ENCODE assay signal across 25 cellular contexts in the genomic region with DNA sequence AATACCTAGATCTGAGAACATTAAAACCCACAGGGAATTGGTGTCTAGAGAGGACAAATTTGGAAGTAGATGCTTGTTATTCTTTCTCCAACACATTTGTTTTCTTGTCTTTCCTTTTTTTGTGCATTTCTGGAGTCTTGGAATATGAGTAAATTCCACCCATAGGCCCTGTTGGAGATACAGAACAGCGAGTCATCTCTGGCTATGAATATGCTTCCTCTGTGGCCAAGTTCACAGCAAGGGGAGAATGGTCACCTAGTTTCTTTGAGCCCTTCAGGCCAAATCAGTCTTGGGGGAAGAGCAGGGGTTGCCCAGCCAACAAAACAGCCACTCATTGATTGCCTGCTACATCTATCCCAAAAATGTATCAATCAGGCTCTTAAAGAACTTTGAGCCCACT. TPM values are rescaled to one million over a fixed set of nuclear protein-coding genes. Genes with fewer than 3 reads are reported as not detected.
DNase-seq lines count a peak whose midpoint lies in the region; ATAC-seq and TF ChIP-seq lines count a peak whose summit lies in the region.
"Had no signal": no experiment of that assay in that cellular context is flagged by ENCODE, and none has a peak within 500 bp of the region (broad histone marks: within the 10 kb centered on the region; RNA-seq: fewer than 3 reads in every experiment).

No MANE protein-coding gene starts in this region.

- H3K4me3 Mint-ChIP-seq in activated naive CD8-positive, alpha-beta T cell treated with anti-CD3 and anti-CD28 coated beads, Interleukin-2, amount 10 ng/mL, durations not matched to agents 7 days and 5 days: no peak overlapping the region
- no peak overlapping the region for H3K4me3 Mint-ChIP-seq in activated naive CD8-positive, alpha-beta T cell treated with anti-CD3 and anti-CD28 coated beads for 36 hours
- no peak overlapping the region for H3K4me3 Mint-ChIP-seq in stimulated activated effector memory CD8-positive, alpha-beta T cell treated with anti-CD3 and anti-CD28 coated beads, Interleukin-12 subunit alpha, Interleukin-12 subunit beta, amount 100 ng/mL, for 72 hours
- H3K4me3 Mint-ChIP-seq: activated B cell treated with CpG ODN at 0.5 μM for 24 hours; stimulated activated naive CD8-positive, alpha-beta T cell treated with anti-CD3 and anti-CD28 coated beads, Interleukin-15, Interleukin-2, amounts not matched to agents 100 ng/mL and 50 ng/mL, for 24 hours; T-helper 1 cell treated with Interleukin-12 subunit alpha and Interleukin-12 subunit beta and Interleukin-4 antibody, amounts not matched to agents 30 μg/mL and 1 μg/mL, for 36 hours had no signal

- H3K36me3 ChIP-seq in fibroblast of lung (ENCODE audit: control insufficient read depth, insufficient read depth, low read length): no peaks in the 10 kb centered on the region
- H3K36me3 ChIP-seq: adrenal gland, right atrium auricular region had no signal

- H3K27me3 Mint-ChIP-seq in activated naive CD8-positive, alpha-beta T cell treated with anti-CD3 and anti-CD28 coated beads, Interleukin-2, amount 10 ng/mL, durations not matched to agents 7 days and 5 days: no peaks in the 10 kb centered on the region
- no peaks in the 10 kb centered on the region for H3K27me3 Mint-ChIP-seq in activated naive CD8-positive, alpha-beta T cell treated with anti-CD3 and anti-CD28 coated beads for 36 hours
- H3K27me3 Mint-ChIP-seq: activated B cell treated with CpG ODN at 0.5 μM for 24 hours; stimulated activated naive CD8-positive, alpha-beta T cell treated with anti-CD3 and anti-CD28 coated beads, Interleukin-15, Interleukin-2, amounts not matched to agents 100 ng/mL and 50 ng/mL, for 24 hours had no signal

- H3K4me2 ChIP-seq in fibroblast of lung (ENCODE audit: extremely low read depth, insufficient read depth, low read length): no peak overlapping the region
- H3K4me2 ChIP-seq: A549 had no signal

- H3K9me3 Mint-ChIP-seq in activated naive CD8-positive, alpha-beta T cell treated with anti-CD3 and anti-CD28 coated beads, Interleukin-2, amount 10 ng/mL, durations not matched to agents 7 days and 5 days: peaks cover 7% of the 10 kb centered on the region
- H3K9me3 Mint-ChIP-seq in activated naive CD8-positive, alpha-beta T cell treated with anti-CD3 and anti-CD28 coated beads for 36 hours: peaks cover 12% of the 10 kb centered on the region
- no peaks in the 10 kb centered on the region for H3K9me3 Mint-ChIP-seq in stimulated activated effector memory CD8-positive, alpha-beta T cell treated with anti-CD3 and anti-CD28 coated beads, Interleukin-12 subunit alpha, Interleukin-12 subunit beta, amount 100 ng/mL, for 72 hours

- H3K9me3 ChIP-seq in fibroblast of lung (ENCODE audit: control insufficient read depth, insufficient read depth, low read depth, low read length): no peaks in the 10 kb centered on the region
- H3K9me3 ChIP-seq: adrenal gland, right atrium auricular region, upper lobe of left lung had no signal

- peaks cover 28% of the 10 kb centered on the region for H3K4me1 Mint-ChIP-seq in activated naive CD8-positive, alpha-beta T cell treated with anti-CD3 and anti-CD28 coated beads, Interleukin-2, amount 10 ng/mL, durations not matched to agents 7 days and 5 days
- H3K4me1 Mint-ChIP-seq in activated naive CD8-positive, alpha-beta T cell treated with anti-CD3 and anti-CD28 coated beads for 36 hours: peaks cover 28% of the 10 kb centered on the region
- peaks cover 36% of the 10 kb centered on the region for H3K4me1 Mint-ChIP-seq in stimulated activated effector memory CD8-positive, alpha-beta T cell treated with anti-CD3 and anti-CD28 coated beads, Interleukin-12 subunit alpha, Interleukin-12 subunit beta, amount 100 ng/mL, for 72 hours

- no peak for DNase-seq in activated naive CD8-positive, alpha-beta T cell treated with anti-CD3 and anti-CD28 coated beads, Interleukin-2, amount 10 ng/mL, durations not matched to agents 7 days and 5 days
- no peak for DNase-seq in activated naive CD8-positive, alpha-beta T cell treated with anti-CD3 and anti-CD28 coated beads for 36 hours
- DNase-seq in RKO (ENCODE audit: low spot score) (peak; percentile 32), fibroblast of lung (ENCODE audit: low read depth in 2 of 2) (peak; percentile 14 to 37), UCSD-AML1 (lab: John Stamatoyannopoulos, UW; ENCODE audit: unreplicated experiment) (no peak), DMS 273 treated with DMSO at 0.1 percent for 48 hours (lab: John Stamatoyannopoulos, UW) (no peak), HT-29 (ENCODE audit: low spot score) (no peak)
- no peak for DNase-seq in stimulated activated effector memory CD8-positive, alpha-beta T cell treated with anti-CD3 and anti-CD28 coated beads, Interleukin-12 subunit alpha, Interleukin-12 subunit beta, amount 100 ng/mL, for 72 hours (ENCODE audit: low spot score in 2 of 2)
- DNase-seq: activated B cell treated with CpG ODN at 0.5 μM for 24 hours; activated CD8-positive, alpha-beta memory T cell treated with anti-CD3 and anti-CD28 coated beads for 24 hours; adrenal gland; GOT3; left ventricle myocardium inferior; NCI-H1048; NCI-H2029 treated with DMSO at 0.1 percent for 48 hours; NCI-H510A; occipital lobe; SIG-M5; upper lobe of left lung had no signal

- no peaks in the 10 kb centered on the region for H3K27me3 ChIP-seq in fibroblast of lung (ENCODE audit: control insufficient read depth, insufficient read depth, low read length)
- H3K27me3 ChIP-seq: adrenal gland, right atrium auricular region, upper lobe of left lung had no signal

- no peaks in the 10 kb centered on the region for H4K20me1 ChIP-seq in fibroblast of lung (ENCODE audit: control insufficient read depth, extremely low read depth, insufficient read depth, low read length)

- peaks cover 73% of the 10 kb centered on the region for H3K36me3 Mint-ChIP-seq in activated naive CD8-positive, alpha-beta T cell treated with anti-CD3 and anti-CD28 coated beads, Interleukin-2, amount 10 ng/mL, durations not matched to agents 7 days and 5 days
- H3K36me3 Mint-ChIP-seq in activated naive CD8-positive, alpha-beta T cell treated with anti-CD3 and anti-CD28 coated beads for 36 hours: peaks cover 61% of the 10 kb centered on the region
- peaks cover 56% of the 10 kb centered on the region for H3K36me3 Mint-ChIP-seq in stimulated activated effector memory CD8-positive, alpha-beta T cell treated with anti-CD3 and anti-CD28 coated beads, Interleukin-12 subunit alpha, Interleukin-12 subunit beta, amount 100 ng/mL, for 72 hours

- no peak overlapping the region for H3K9ac ChIP-seq in fibroblast of lung (ENCODE audit: insufficient read depth, low read length)

- no peak overlapping the region for H3K27ac ChIP-seq in fibroblast of lung (ENCODE audit: insufficient read depth, low read length)
- H3K27ac ChIP-seq: A549, adrenal gland, C4-2B, left ventricle myocardium inferior, right atrium auricular region, upper lobe of left lung had no signal

- H3K4me3 ChIP-seq in fibroblast of lung (replicated peaks in 1 of 4; ENCODE audit: control extremely low read depth in 1 of 4, insufficient read depth in 1 of 4, low read depth in 3 of 4, low read length in 4 of 4): no peak overlapping the region
- H3K4me3 ChIP-seq: A549, adrenal gland, K562, left ventricle myocardium inferior, right atrium auricular region, upper lobe of left lung had no signal

- no peak overlapping the region for H2AFZ ChIP-seq in fibroblast of lung (ENCODE audit: low read length)

- H3K79me2 ChIP-seq in fibroblast of lung (ENCODE audit: control insufficient read depth, insufficient read depth, low read length): no peaks in the 10 kb centered on the region

- POLR2A ChIA-PET in activated naive CD8-positive, alpha-beta T cell treated with anti-CD3 and anti-CD28 coated beads, Interleukin-2, amount 10 ng/mL, durations not matched to agents 7 days and 5 days (lab: Charles Lee): no interaction called here

- ATAC-seq in activated naive CD8-positive, alpha-beta T cell treated with anti-CD3 and anti-CD28 coated beads, Interleukin-2, amount 10 ng/mL, durations not matched to agents 7 days and 5 days (ENCODE audit: low read depth): no peak
- peak; percentile 56 for ATAC-seq in stimulated activated effector memory CD8-positive, alpha-beta T cell treated with anti-CD3 and anti-CD28 coated beads, Interleukin-12 subunit alpha, Interleukin-12 subunit beta, amount 100 ng/mL, for 72 hours
- ATAC-seq: A549, K562 had no signal

- H3K27ac Mint-ChIP-seq in activated naive CD8-positive, alpha-beta T cell treated with anti-CD3 and anti-CD28 coated beads, Interleukin-2, amount 10 ng/mL, durations not matched to agents 7 days and 5 days: peak overlapping the region; percentile 8
- H3K27ac Mint-ChIP-seq in activated naive CD8-positive, alpha-beta T cell treated with anti-CD3 and anti-CD28 coated beads for 36 hours: no peak overlapping the region
- no peak overlapping the region for H3K27ac Mint-ChIP-seq in stimulated activated effector memory CD8-positive, alpha-beta T cell treated with anti-CD3 and anti-CD28 coated beads, Interleukin-12 subunit alpha, Interleukin-12 subunit beta, amount 100 ng/mL, for 72 hours
- H3K27ac Mint-ChIP-seq: activated B cell treated with CpG ODN at 0.5 μM for 24 hours; stimulated activated naive CD8-positive, alpha-beta T cell treated with anti-CD3 and anti-CD28 coated beads, Interleukin-15, Interleukin-2, amounts not matched to agents 100 ng/mL and 50 ng/mL, for 24 hours; T-helper 1 cell treated with Interleukin-12 subunit alpha and Interleukin-12 subunit beta and Interleukin-4 antibody, amounts not matched to agents 30 μg/mL and 1 μg/mL, for 36 hours had no signal

- TF ChIP-seq CTCF in fibroblast of lung (conservative IDR thresholded peaks at IDR 0.05 in 1 of 2, IDR thresholded peaks at IDR 0.05 in 1 of 2; ENCODE audit: low read depth in 1 of 2, low read length in 2 of 2): no peak

- no peaks in the 10 kb centered on the region for H3K4me1 ChIP-seq in fibroblast of lung (ENCODE audit: control insufficient read depth, extremely low read depth, insufficient read depth, low read length)
- H3K4me1 ChIP-seq: A549, adrenal gland, left ventricle myocardium inferior, right atrium auricular region, upper lobe of left lung had no signal

RNA-seq across cellular contexts. Expression of gene SP140L, which starts 31.3 kb away (rescaled TPM):
- 100 to 1,000 TPM; 107 to 115 TPM for total RNA-seq in activated naive CD8-positive, alpha-beta T cell treated with anti-CD3 and anti-CD28 coated beads, Interleukin-2, amount 10 ng/mL, durations not matched to agents 7 days and 5 days
- 10 to 100 TPM; 36.3 to 38.8 TPM for total RNA-seq in activated naive CD8-positive, alpha-beta T cell treated with anti-CD3 and anti-CD28 coated beads for 36 hours
- total RNA-seq in fibroblast of lung: 9.8 and 10.9 TPM in 2 replicates
- 15.7 and 16.9 TPM in 2 replicates for polyA plus RNA-seq in fibroblast of lung
- 15.3 and 16.3 TPM in 2 replicates for polyA plus RNA-seq in fibroblast of lung (2012)
- polyA minus RNA-seq in fibroblast of lung (ENCODE audit: low replicate concordance): 6.7 and 9.4 TPM in 2 replicates
- 2.7 and 3.5 TPM in 2 replicates for total RNA-seq in HT-29 (2014; rRNA removed; shearing (Covaris generic))

RNA-seq across cellular contexts. Expression of gene SP100, which starts 57.7 kb away (rescaled TPM):
- 100 to 1,000 TPM; 301 to 314 TPM for total RNA-seq in activated naive CD8-positive, alpha-beta T cell treated with anti-CD3 and anti-CD28 coated beads, Interleukin-2, amount 10 ng/mL, durations not matched to agents 7 days and 5 days
- 100 to 1,000 TPM; 108 to 112 TPM for total RNA-seq in activated naive CD8-positive, alpha-beta T cell treated with anti-CD3 and anti-CD28 coated beads for 36 hours
- total RNA-seq in fibroblast of lung: 93.0 and 120 TPM in 2 replicates
- polyA plus RNA-seq in fibroblast of lung: 73.7 and 106 TPM in 2 replicates
- 59.1 and 77.4 TPM in 2 replicates for polyA plus RNA-seq in fibroblast of lung (2012)
- 9.0 and 13.0 TPM in 2 replicates for polyA minus RNA-seq in fibroblast of lung (ENCODE audit: low replicate concordance)
- total RNA-seq in HT-29 (2014; rRNA removed; shearing (Covaris generic)): 23.6 and 28.4 TPM in 2 replicates

Comparison
In these comparisons a context has a peak if more than half of its experiments do, and no peak if none do; other contexts are left out.
1. DNase-seq: peak in RKO (single experiment) and fibroblast of lung (2 of 2); none in activated naive CD8-positive, alpha-beta T cell treated with anti-CD3 and anti-CD28 coated beads, Interleukin-2, amount 10 ng/mL, durations not matched to agents 7 days and 5 days (single experiment), activated naive CD8-positive, alpha-beta T cell treated with anti-CD3 and anti-CD28 coated beads for 36 hours (single experiment), stimulated activated effector memory CD8-positive, alpha-beta T cell treated with anti-CD3 and anti-CD28 coated beads, Interleukin-12 subunit alpha, Interleukin-12 subunit beta, amount 100 ng/mL, for 72 hours (0 of 2), UCSD-AML1 (single experiment), DMS 273 treated with DMSO at 0.1 percent for 48 hours (single experiment) and HT-29 (single experiment).